23 cellular contexts compared by ENCODE assay signal in the genomic region with DNA sequence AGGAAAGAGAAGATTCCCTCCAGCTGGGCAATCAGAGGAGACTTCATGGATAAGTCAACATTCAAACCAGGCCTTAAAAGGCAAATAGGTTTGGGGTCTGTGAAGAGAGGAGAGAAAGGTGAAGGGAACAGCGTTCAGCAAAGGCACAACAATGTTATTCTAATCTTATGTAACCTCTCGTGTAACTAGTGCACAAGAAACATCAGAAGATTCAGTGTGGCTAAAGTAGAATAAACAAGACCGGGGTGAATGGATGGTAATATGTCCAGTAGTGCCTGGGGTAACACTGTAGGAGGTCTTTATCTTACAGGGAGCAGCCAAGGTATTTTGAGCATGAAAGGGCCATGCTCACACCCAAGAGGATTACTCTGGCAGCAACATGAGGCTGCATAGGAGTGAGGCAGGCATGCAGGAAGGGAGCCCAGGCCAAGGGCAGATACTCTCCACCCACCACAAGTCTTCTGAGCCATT. TPM values are rescaled to one million over a fixed set of nuclear protein-coding genes. Genes with fewer than 3 reads are reported as not detected.
DNase-seq lines count a peak whose midpoint lies in the region; ATAC-seq and TF ChIP-seq lines count a peak whose summit lies in the region.
"Had no signal": no experiment of that assay in that cellular context is flagged by ENCODE, and none has a peak within 500 bp of the region (broad histone marks: within the 10 kb centered on the region; RNA-seq: fewer than 3 reads in every experiment).

No MANE protein-coding gene starts in this region.

- no peaks in the 10 kb centered on the region for H3K4me1 Mint-ChIP-seq in T-cell
- H3K4me1 Mint-ChIP-seq: CD14-positive monocyte; naive thymus-derived CD8-positive, alpha-beta T cell had no signal

- H3K4me1 ChIP-seq in HEK293 (ENCODE audit: control insufficient read depth, insufficient read depth, low read length): peaks cover 11% of the 10 kb centered on the region
- no peaks in the 10 kb centered on the region for H3K4me1 ChIP-seq in hepatocyte (ENCODE audit: insufficient read depth)
- H3K4me1 ChIP-seq: parathyroid adenoma had no signal

- no peaks in the 10 kb centered on the region for H3K9me2 ChIP-seq in hepatocyte (replicated peaks; ENCODE audit: insufficient read depth)

- H3K79me2 ChIP-seq in hepatocyte: no peaks in the 10 kb centered on the region
- H3K79me2 ChIP-seq: parathyroid adenoma had no signal

- no peak overlapping the region for H3K4me3 Mint-ChIP-seq in T-cell
- H3K4me3 Mint-ChIP-seq: activated CD8-positive, alpha-beta T cell treated with anti-CD3 and anti-CD28 coated beads, Interleukin-2, amount 10 ng/mL, durations not matched to agents 7 days and 5 days; CD14-positive monocyte; dendritic cell treated with granulocyte-macrophage colony-stimulating factor and Interleukin-4, amounts not matched to agents 40 ng/mL and 50 ng/mL, for 4 days; HFFc6; mesothelial cell of epicardium; naive thymus-derived CD8-positive, alpha-beta T cell had no signal

- DNase-seq in left cardiac atrium (no peak), smooth muscle cell of the brain vasculature (ENCODE audit: low read depth, low spot score) (peak; percentile 73), T-cell (no peak), hepatocyte (ENCODE audit: low spot score) (no peak), GM19240 (ENCODE audit: insufficient read length, low spot score) (no peak)
- DNase-seq: activated CD4-positive, CD25-positive, alpha-beta regulatory T cell; activated CD8-positive, alpha-beta T cell treated with anti-CD3 and anti-CD28 coated beads, Interleukin-2, amount 10 ng/mL, durations not matched to agents 7 days and 5 days; activated naive CD4-positive, alpha-beta T cell; adrenal gland; GDM1; HFFc6; naive thymus-derived CD8-positive, alpha-beta T cell; NCI-H1048; NCI-H2029; T-helper 9 cell had no signal

- peak; percentile 23 to 34 for ATAC-seq in left cardiac atrium
- no peak for ATAC-seq in HG02885 (IDR thresholded peaks at IDR 0.05; ENCODE audit: poor library complexity, unreplicated experiment)
- ATAC-seq in T-cell (replicated peaks in 1 of 4): no peak
- ATAC-seq: activated CD8-positive, alpha-beta T cell treated with anti-CD3 and anti-CD28 coated beads, Interleukin-2, amount 10 ng/mL, durations not matched to agents 7 days and 5 days; naive thymus-derived CD8-positive, alpha-beta T cell had no signal

- no peaks in the 10 kb centered on the region for H3K36me3 Mint-ChIP-seq in T-cell
- H3K36me3 Mint-ChIP-seq: CD14-positive monocyte; naive thymus-derived CD8-positive, alpha-beta T cell had no signal

- H3K27me3 ChIP-seq in hepatocyte: no peaks in the 10 kb centered on the region
- H3K27me3 ChIP-seq: adrenal gland had no signal

- TF ChIP-seq CTCF in HEK293 (tag by site-specific recombination; IDR thresholded peaks at IDR 0.05) (no peak), hepatocyte (IDR thresholded peaks at IDR 0.05; ENCODE audit: poor library complexity) (no peak)

- no peak overlapping the region for H3K4me2 ChIP-seq in hepatocyte

- H3K4me3 ChIP-seq in HEK293 (ENCODE audit: low read depth, low read length): no peak overlapping the region
- H3K4me3 ChIP-seq in hepatocyte: no peak overlapping the region
- H3K4me3 ChIP-seq: adrenal gland, thoracic aorta had no signal

- TF ChIP-seq POLR2A in Raji (IDR thresholded peaks at IDR 0.05; ENCODE audit: insufficient read depth, low read depth, low read length): peak; percentile 24; the same call in 1 of the 2 replicates

- no peaks in the 10 kb centered on the region for H4K20me1 ChIP-seq in hepatocyte (ENCODE audit: insufficient read depth, poor library complexity, severe bottlenecking)

- CTCF ChIA-PET in HEK293 (lab: Yijun Ruan, JAX) (interaction anchor here (0.6 kb wide), 1 partner anchor 365 kb away, joined by 3 read pairs; no protein-coding TSS in a partner anchor), T-cell (lab: Charles Lee) (no interaction called here)

- H3K36me3 ChIP-seq in HEK293 (ENCODE audit: control insufficient read depth in 2 of 2, insufficient read depth in 1 of 2, low read length in 2 of 2) (no peaks in the 10 kb centered on the region), hepatocyte (replicated peaks; ENCODE audit: insufficient read depth, low read depth) (no peaks in the 10 kb centered on the region)
- H3K36me3 ChIP-seq: adrenal gland, thoracic aorta had no signal

- intact Hi-C loops in left cardiac atrium (cut with DNase I): no loop called here

- no peak overlapping the region for H3K27ac Mint-ChIP-seq in T-cell
- H3K27ac Mint-ChIP-seq: activated CD8-positive, alpha-beta T cell treated with anti-CD3 and anti-CD28 coated beads, Interleukin-2, amount 10 ng/mL, durations not matched to agents 7 days and 5 days; CD14-positive monocyte; dendritic cell treated with granulocyte-macrophage colony-stimulating factor and Interleukin-4, amounts not matched to agents 40 ng/mL and 50 ng/mL, for 4 days; HFFc6; mesothelial cell of epicardium had no signal

- no peaks in the 10 kb centered on the region for H3K9me3 Mint-ChIP-seq in T-cell
- H3K9me3 Mint-ChIP-seq: dendritic cell treated with granulocyte-macrophage colony-stimulating factor and Interleukin-4, amounts not matched to agents 40 ng/mL and 50 ng/mL, for 4 days; HFFc6; mesothelial cell of epicardium; naive thymus-derived CD8-positive, alpha-beta T cell had no signal

- POLR2A ChIA-PET in HEK293 (lab: Yijun Ruan, JAX) (no interaction called here), T-cell (lab: Charles Lee) (no interaction called here)

- no peak overlapping the region for H2AFZ ChIP-seq in hepatocyte
- H2AFZ ChIP-seq: parathyroid adenoma had no signal

- H3K27me3 Mint-ChIP-seq in T-cell: peaks cover 0 to 5% of the 10 kb centered on the region in 2 donors
- H3K27me3 Mint-ChIP-seq: dendritic cell treated with granulocyte-macrophage colony-stimulating factor and Interleukin-4, amounts not matched to agents 40 ng/mL and 50 ng/mL, for 4 days had no signal

- WGBS in hepatocyte (ENCODE audit: low lambda C conversion rate, missing lambda C conversion rate): 67% methylated on average over 3 of the region's 3 CpGs

- H3K9me3 ChIP-seq in HEK293 (ENCODE audit: control insufficient read depth, insufficient read depth, low read depth, low read length) (no peaks in the 10 kb centered on the region), hepatocyte (ENCODE audit: low read depth) (no peaks in the 10 kb centered on the region)
- H3K9me3 ChIP-seq: adrenal gland, thoracic aorta had no signal

- no peak overlapping the region for H3K27ac ChIP-seq in HEK293 (ENCODE audit: extremely low read depth, low read depth, low read length)
- no peak overlapping the region for H3K27ac ChIP-seq in hepatocyte
- H3K27ac ChIP-seq: adrenal gland, parathyroid adenoma, thoracic aorta had no signal

TF ChIP-seq in HEK293, 187 proteins besides CTCF, POLR2A, EP300 and RAD21 (continues in another document):
- TF ChIP-seq, protein P1, sequence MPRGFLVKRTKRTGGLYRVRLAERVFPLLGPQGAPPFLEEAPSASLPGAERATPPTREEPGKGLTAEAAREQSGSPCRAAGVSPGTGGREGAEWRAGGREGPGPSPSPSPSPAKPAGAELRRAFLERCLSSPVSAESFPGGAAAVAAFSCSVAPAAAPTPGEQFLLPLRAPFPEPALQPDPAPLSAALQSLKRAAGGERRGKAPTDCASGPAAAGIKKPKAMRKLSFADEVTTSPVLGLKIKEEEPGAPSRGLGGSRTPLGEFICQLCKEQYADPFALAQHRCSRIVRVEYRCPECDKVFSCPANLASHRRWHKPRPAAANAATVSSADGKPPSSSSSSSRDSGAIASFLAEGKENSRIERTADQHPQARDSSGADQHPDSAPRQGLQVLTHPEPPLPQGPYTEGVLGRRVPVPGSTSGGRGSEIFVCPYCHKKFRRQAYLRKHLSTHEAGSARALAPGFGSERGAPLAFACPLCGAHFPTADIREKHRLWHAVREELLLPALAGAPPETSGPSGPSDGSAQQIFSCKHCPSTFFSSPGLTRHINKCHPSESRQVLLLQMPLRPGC (tag by site-specific recombination; IDR thresholded peaks at IDR 0.05): no peak
- TF ChIP-seq TCF7L2 (IDR thresholded peaks at IDR 0.05; ENCODE audit: borderline replicate concordance, low read depth, low read length): no peak
- TF ChIP-seq ZSCAN30 (tag by site-specific recombination; IDR thresholded peaks at IDR 0.05): peak; percentile 80
- no peak for TF ChIP-seq ZNF544 (tag by site-specific recombination; IDR thresholded peaks at IDR 0.05)
- TF ChIP-seq WT1 (tag by site-specific recombination; IDR thresholded peaks at IDR 0.05): no peak
- TF ChIP-seq ZNF654 (tag by site-specific recombination; IDR thresholded peaks at IDR 0.05; ENCODE audit: low read depth): no peak
- TF ChIP-seq FEZF1 (tag by site-specific recombination; IDR thresholded peaks at IDR 0.05): peak; percentile 72
- no peak for TF ChIP-seq SCRT2 (tag by site-specific recombination; IDR thresholded peaks at IDR 0.05)
- TF ChIP-seq ZNF2 (tag by site-specific recombination; IDR thresholded peaks at IDR 0.05): no peak
- 0 out of 2 replicates have a peak, but pooled peaks have one; percentile 15 for TF ChIP-seq TRIM28 (IDR thresholded peaks at IDR 0.05; ENCODE audit: borderline replicate concordance, low read length)
- no peak for TF ChIP-seq YY1 (tag by site-specific recombination; IDR thresholded peaks at IDR 0.05)
- no peak for TF ChIP-seq ZNF404 (tag by site-specific recombination; IDR thresholded peaks at IDR 0.05)
- no peak for TF ChIP-seq REPIN1 (tag by site-specific recombination; IDR thresholded peaks at IDR 0.05; ENCODE audit: low read depth)
- no peak for TF ChIP-seq ZNF707 (tag by site-specific recombination; IDR thresholded peaks at IDR 0.05)
- no peak for TF ChIP-seq ZNF76 (tag by site-specific recombination; IDR thresholded peaks at IDR 0.05; ENCODE audit: borderline replicate concordance, low read depth)
- no peak for TF ChIP-seq SETDB1 (IDR thresholded peaks at IDR 0.05; ENCODE audit: insufficient read length, low read length)

RNA-seq across cellular contexts. Expression of gene LHFPL6, which starts 24.1 kb away (rescaled TPM):
- total RNA-seq in left cardiac atrium: 10 to 100 TPM; 58.2 to 67.2 TPM
- under 1 TPM in 4 of 5 donors, not detected in 1; 0.16 to 0.46 (median 0.21) TPM for total RNA-seq in T-cell
- total RNA-seq in hepatocyte: 7.2 and 12.1 TPM in 2 replicates
- 14.1 and 17.2 TPM in 2 replicates for polyA plus RNA-seq in hepatocyte
- total RNA-seq: naive thymus-derived CD8-positive, alpha-beta T cell had no signal
- polyA plus RNA-seq: naive thymus-derived CD8-positive, alpha-beta T cell had no signal

Comparison
In these comparisons a context has a peak if more than half of its experiments do, and no peak if none do; other contexts are left out.
1. ATAC-seq: peak in left cardiac atrium (2 of 2); none in HG02885 (single experiment) and T-cell (0 of 4).